1 cellular context compared by ENCODE assay signal in genomic region chr10:47354162-47354561, GRCh38.
TF ChIP-seq lines count a peak whose summit lies in the region.

No MANE protein-coding gene starts in this region.

TF ChIP-seq in GM23338, 12 proteins besides CTCF, POLR2A, EP300 and RAD21 (continued from another document):
- TF ChIP-seq ZNF462 (CRISPR knock-in tag; IDR thresholded peaks at IDR 0.05) = no peak
- TF ChIP-seq NANOG (IDR thresholded peaks at IDR 0.05; ENCODE audit: borderline replicate concordance) = no peak
- TF ChIP-seq CREB1 (CRISPR knock-in tag; IDR thresholded peaks at IDR 0.05; ENCODE audit: low read depth) = no peak
- no peak for TF ChIP-seq POLR2AphosphoS5 (IDR thresholded peaks at IDR 0.05; ENCODE audit: low read depth)
